ENCODE assay signal across 1 cellular context in genomic region chr12:111105294-111105693, GRCh38.
TF ChIP-seq lines count a peak whose summit lies in the region.

No MANE protein-coding gene starts in this region.

TF ChIP-seq in K562, 482 proteins besides CTCF, POLR2A, EP300 and RAD21 (continued from another document):
- TF ChIP-seq ZNF639 (CRISPR knock-in tag; conservative IDR thresholded peaks at IDR 0.05 in 1 of 2, IDR thresholded peaks at IDR 0.05 in 1 of 2) (no peak), KDM1A (IDR thresholded peaks at IDR 0.05) (no peak), GABPA (tag; conservative IDR thresholded peaks at IDR 0.05; ENCODE audit: low read depth) (no peak)
